16 cellular contexts compared by ENCODE assay signal in the genomic region with DNA sequence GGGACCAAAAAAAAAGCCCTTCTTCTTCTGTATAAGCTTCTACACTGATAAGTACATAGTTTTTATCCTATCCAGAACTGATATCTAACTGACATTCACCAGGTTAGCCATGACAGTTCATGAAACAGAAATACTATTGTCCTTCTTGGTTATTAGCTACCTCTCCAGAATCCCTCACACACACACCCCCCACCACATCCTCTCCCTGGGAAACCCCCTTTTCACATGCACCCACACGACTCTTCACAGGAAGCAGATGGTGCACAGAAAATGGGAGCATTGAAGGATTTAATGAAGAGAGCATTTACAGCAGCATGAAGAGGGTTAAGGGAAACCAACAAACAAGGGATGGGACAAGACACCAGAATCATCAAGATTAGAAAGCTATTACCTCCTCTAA.
DNase-seq lines count a peak whose midpoint lies in the region; ATAC-seq and TF ChIP-seq lines count a peak whose summit lies in the region.
"Had no signal": no experiment of that assay in that cellular context is flagged by ENCODE, and none has a peak within 500 bp of the region (broad histone marks: within the 10 kb centered on the region; RNA-seq: fewer than 3 reads in every experiment).

No MANE protein-coding gene starts in this region.

- H3K9me3 ChIP-seq in BLaER1 treated with 17β-estradiol and CSF1 and Interleukin-3, amounts not matched to agents 10 nM and 100 nM (replicated peaks in 1 of 11), result peaks cover 0 to 7% (median 0%) of the 10 kb centered on the region in 11 experiments; a peak in 2 of 22 replicates
- H3K9me3 ChIP-seq: tibial artery had no signal

- H3K4me1 ChIP-seq in BLaER1 treated with 17β-estradiol and CSF1 and Interleukin-3, amounts not matched to agents 10 nM and 100 nM, result peaks cover 0 to 38% (median 25%) of the 10 kb centered on the region in 10 experiments; a peak in 15 of 20 replicates

- no peaks in the 10 kb centered on the region for H3K9me3 Mint-ChIP-seq in Calu3 (ENCODE audit: low read depth, unreplicated experiment)

- CTCF ChIA-PET in Calu3 (lab: Charles Lee), result no interaction called here

- peak; percentile 45 for ATAC-seq in GM19023 (IDR thresholded peaks at IDR 0.05; ENCODE audit: unreplicated experiment)
- peak; percentile 77 for ATAC-seq in HG02610 (IDR thresholded peaks at IDR 0.05; ENCODE audit: unreplicated experiment)
- peak; percentile 67 for ATAC-seq in HG03342 (IDR thresholded peaks at IDR 0.05; ENCODE audit: unreplicated experiment)
- ATAC-seq: PC-3 had no signal

- BruUV-seq in Calu3 (replicated peaks; lab: Mats Ljungman, UMichigan), result no TSS peak

- H3K27ac ChIP-seq in BLaER1 treated with 17β-estradiol and CSF1 and Interleukin-3, amounts not matched to agents 10 nM and 100 nM, result no peak overlapping the region
- H3K27ac ChIP-seq: tibial artery had no signal

- no peaks in the 10 kb centered on the region for H4K20me1 ChIP-seq in BLaER1 treated with 17β-estradiol and CSF1 and Interleukin-3, amounts not matched to agents 10 nM and 100 nM

- H3K4me3 ChIP-seq in BLaER1 treated with 17β-estradiol and CSF1 and Interleukin-3, amounts not matched to agents 10 nM and 100 nM, result no peak overlapping the region
- H3K4me3 ChIP-seq: tibial artery had no signal

- H3K4me1 Mint-ChIP-seq in Calu3 (ENCODE audit: low read depth, unreplicated experiment), result no peaks in the 10 kb centered on the region
- H3K4me1 Mint-ChIP-seq: CD4-positive, CD25-positive, alpha-beta regulatory T cell had no signal

- H3K27me3 ChIP-seq in BLaER1 treated with 17β-estradiol and CSF1 and Interleukin-3, amounts not matched to agents 10 nM and 100 nM, result no peaks in the 10 kb centered on the region
- H3K27me3 ChIP-seq: tibial artery had no signal

- TF ChIP-seq CTCF in Calu3 (IDR thresholded peaks at IDR 0.05; ENCODE audit: unreplicated experiment), result no peak

- no peaks in the 10 kb centered on the region for H3K36me3 Mint-ChIP-seq in Calu3 (ENCODE audit: insufficient read depth, unreplicated experiment)
- H3K36me3 Mint-ChIP-seq: CD4-positive, CD25-positive, alpha-beta regulatory T cell had no signal

- peaks cover 10% of the 10 kb centered on the region for H3K27me3 Mint-ChIP-seq in Calu3 (ENCODE audit: unreplicated experiment)
- H3K27me3 Mint-ChIP-seq: CD4-positive, CD25-positive, alpha-beta regulatory T cell had no signal

- intact Hi-C loops in Calu3 (cut with micrococcal nuclease; ENCODE audit: unreplicated experiment), result no loop called here

- H3K27ac Mint-ChIP-seq in Calu3 (ENCODE audit: unreplicated experiment), result no peak overlapping the region
- H3K27ac Mint-ChIP-seq: CD4-positive, CD25-positive, alpha-beta regulatory T cell had no signal

- DNase-seq in COR-L47 (lab: John Stamatoyannopoulos, UW) (no peak), EL (no peak), H4 (ENCODE audit: low spot score) (no peak), Calu3 (no peak)
- DNase-seq: activated T-cell treated with anti-CD3 and anti-CD28 coated beads, Interleukin-2, amount 50 U/mL, for 48 hours; CD4-positive, CD25-positive, alpha-beta regulatory T cell; effector CD8-positive, alpha-beta T cell; MV-4-11; NCI-H2029 treated with DMSO at 0.1 percent for 48 hours; PC-3; stimulated activated CD4-positive, alpha-beta T cell treated with anti-CD3 and anti-CD28 coated beads, Interleukin-4, amount 100 ng/mL, for 24 hours; tibial artery had no signal

- no peaks in the 10 kb centered on the region for H3K36me3 ChIP-seq in BLaER1 treated with 17β-estradiol and CSF1 and Interleukin-3, amounts not matched to agents 10 nM and 100 nM
- H3K36me3 ChIP-seq: tibial artery had no signal

- peak overlapping the region in 9 of 11 experiments; percentile 10 to 69 (median 41); a peak in 11 of 22 replicates for H3K4me2 ChIP-seq in BLaER1 treated with 17β-estradiol and CSF1 and Interleukin-3, amounts not matched to agents 10 nM and 100 nM

- H3K9ac ChIP-seq in BLaER1 treated with 17β-estradiol and CSF1 and Interleukin-3, amounts not matched to agents 10 nM and 100 nM, result no peak overlapping the region

- no peak overlapping the region for H3K4me3 Mint-ChIP-seq in Calu3 (ENCODE audit: low read depth, unreplicated experiment)
- H3K4me3 Mint-ChIP-seq: CD4-positive, CD25-positive, alpha-beta regulatory T cell had no signal
